Comparison of ENCODE assay signal across 19 cellular contexts in the genomic region with DNA sequence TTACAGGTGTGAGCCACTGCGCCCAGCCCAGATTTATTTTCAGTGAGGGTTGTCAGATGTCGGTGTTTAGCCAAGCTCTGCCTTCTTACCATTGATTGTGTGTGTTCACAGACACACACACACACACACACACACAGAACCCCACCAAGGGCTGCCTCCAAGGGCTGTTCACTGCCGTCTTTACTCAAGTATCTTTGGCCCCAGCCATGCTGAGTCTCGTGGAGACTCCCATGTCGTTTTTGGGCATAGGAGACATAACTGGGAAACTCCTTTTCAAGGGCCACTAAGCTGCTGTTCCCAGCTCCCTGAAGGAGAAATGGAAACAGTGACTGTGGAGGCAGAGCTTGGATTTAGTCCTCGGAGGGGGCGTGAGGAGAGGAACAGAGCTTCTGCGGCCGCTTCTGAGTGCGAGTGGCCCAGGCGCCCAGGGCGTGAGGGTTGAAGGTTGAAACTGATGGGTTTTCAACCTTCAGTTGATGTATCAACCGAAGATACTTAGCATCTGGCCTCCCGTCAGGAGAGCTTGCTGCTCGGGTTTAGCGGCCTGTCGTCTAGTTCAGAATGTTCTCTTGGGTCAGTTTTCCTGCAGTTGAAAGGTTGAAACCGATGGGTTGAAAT.
"Had no signal": no experiment of that assay in that cellular context is flagged by ENCODE, and none has a peak within 500 bp of the region (broad histone marks: within the 10 kb centered on the region; RNA-seq: fewer than 3 reads in every experiment).

No MANE protein-coding gene starts in this region.

- H2AFZ ChIP-seq: parathyroid adenoma had no signal

- DNase-seq: activated CD4-positive, alpha-beta T cell treated with anti-CD3 and anti-CD28 coated beads for 1 hour; activated CD4-positive, alpha-beta T cell treated with anti-CD3 and anti-CD28 coated beads, Interleukin-2, amount 50 U/mL, for 4 hours; activated naive CD4-positive, alpha-beta T cell treated with Interleukin-2 at 50 U/mL for 16 hours; activated naive CD8-positive, alpha-beta T cell treated with anti-CD3 and anti-CD28 coated beads for 36 hours; activated T-cell treated with anti-CD3 and anti-CD28 coated beads, Interleukin-2, amount 50 U/mL, for 48 hours; cerebellar nuclear complex; cortex of kidney; foreskin keratinocyte; kidney; lower lobe of right lung; naive thymus-derived CD4-positive, alpha-beta T cell; right lobe of liver; stimulated activated CD4-positive, alpha-beta T cell treated with anti-CD3 and anti-CD28 coated beads, Interleukin-2, amount 100 ng/mL, for 48 hours; stimulated activated CD8-positive, alpha-beta memory T cell treated with anti-CD3 and anti-CD28 coated beads, Interleukin-4, amount 100 ng/mL, for 48 hours; stimulated activated naive CD4-positive, alpha-beta T cell; upper lobe of right lung had no signal

- H3K27ac Mint-ChIP-seq: activated naive CD8-positive, alpha-beta T cell treated with anti-CD3 and anti-CD28 coated beads for 36 hours; naive thymus-derived CD4-positive, alpha-beta T cell had no signal

- H3K9me3 ChIP-seq: lower lobe of right lung, neutrophil, right lobe of liver, upper lobe of right lung had no signal

- H3K36me3 Mint-ChIP-seq: activated naive CD8-positive, alpha-beta T cell treated with anti-CD3 and anti-CD28 coated beads for 36 hours; naive thymus-derived CD4-positive, alpha-beta T cell had no signal

- H3K4me2 ChIP-seq: smooth muscle cell had no signal

- H3K36me3 ChIP-seq: lower lobe of right lung, neutrophil, right lobe of liver, upper lobe of right lung had no signal

- H3K79me2 ChIP-seq: parathyroid adenoma had no signal

- H3K27me3 ChIP-seq: foreskin keratinocyte, neutrophil, right lobe of liver, upper lobe of right lung had no signal

- H3K4me3 Mint-ChIP-seq: activated naive CD8-positive, alpha-beta T cell treated with anti-CD3 and anti-CD28 coated beads for 36 hours; naive thymus-derived CD4-positive, alpha-beta T cell had no signal

- H3K9ac ChIP-seq: parathyroid adenoma had no signal

- H3K4me3 ChIP-seq: lower lobe of right lung, right lobe of liver, smooth muscle cell, upper lobe of right lung had no signal

- H3K27ac ChIP-seq: foreskin keratinocyte, lower lobe of right lung, neutrophil, parathyroid adenoma, right lobe of liver, upper lobe of right lung had no signal

- H3K4me1 ChIP-seq: foreskin keratinocyte, parathyroid adenoma had no signal

- H3K4me1 Mint-ChIP-seq: activated naive CD8-positive, alpha-beta T cell treated with anti-CD3 and anti-CD28 coated beads for 36 hours; naive thymus-derived CD4-positive, alpha-beta T cell had no signal
